In the genomic region with DNA sequence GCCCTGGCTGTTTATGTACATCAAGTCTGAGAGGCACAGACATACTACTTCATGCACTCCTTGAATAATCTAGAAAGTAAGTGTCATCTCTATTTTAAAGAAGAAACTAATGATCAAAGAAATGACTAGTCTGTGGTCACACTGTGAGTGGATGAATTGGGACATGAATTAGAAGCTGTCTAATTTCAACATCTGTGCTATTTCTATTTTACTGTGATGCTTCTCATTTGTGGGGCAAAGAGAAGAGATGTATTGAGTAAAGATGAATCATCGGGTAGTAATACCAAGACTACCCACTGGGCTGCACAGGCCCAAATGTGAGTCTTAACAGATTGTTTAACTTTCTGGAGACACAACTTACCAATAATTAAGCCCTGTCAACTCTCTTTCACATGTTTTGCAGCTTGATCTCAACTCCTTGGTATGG, we compare ENCODE assay signal across 7 cellular contexts. TPM values are rescaled to one million over a fixed set of nuclear protein-coding genes. Genes with fewer than 3 reads are reported as not detected.
A peak's percentile ranks its signal among the peaks of the same experiment; 100 is the strongest.
DNase-seq lines count a peak whose midpoint lies in the region; ATAC-seq, FAIRE-seq and TF ChIP-seq lines count a peak whose summit lies in the region.

No MANE protein-coding gene starts in this region.

- intact Hi-C loops in adrenal gland (cut with DNase I) = no loop called here

- H3K4me1 ChIP-seq in adrenal gland (replicated peaks in 1 of 2) = no peaks in the 10 kb centered on the region

- H3K4me3 ChIP-seq in bronchial epithelial cell (ENCODE audit: low read depth, low read length) (no peak overlapping the region), adrenal gland (no peak overlapping the region)

- 82 to 94% (median 93%) methylated on average over 1 of the region's 1 CpG for WGBS in adrenal gland, 4 donors

- TF ChIP-seq POLR2A in adrenal gland (IDR thresholded peaks at IDR 0.05) = no peak

- H3K9me3 ChIP-seq in adrenal gland (replicated peaks in 1 of 3) = no peaks in the 10 kb centered on the region

- no peak for FAIRE-seq in bronchial epithelial cell (lab: Jason Lieb, UNC)
- FAIRE-seq in urothelium cell line (lab: Jason Lieb, UNC) = no peak

- peak; percentile 57 for DNase-seq in GM13976 (ENCODE audit: low spot score)
- peak; percentile 62 for DNase-seq in HT1080 (ENCODE audit: low read depth)
- peak; percentile 65 for DNase-seq in bronchial epithelial cell (ENCODE audit: low read depth)
- DNase-seq in urothelium cell line (ENCODE audit: low spot score) = peak; percentile 12
- no peak for DNase-seq in NCI-H146 treated with DMSO at 0.1 percent for 48 hours (lab: John Stamatoyannopoulos, UW; ENCODE audit: unreplicated experiment)
- no peak for DNase-seq in adrenal gland

- H3K36me3 ChIP-seq in bronchial epithelial cell (ENCODE audit: control insufficient read depth, insufficient read depth, low read length) = peaks cover 3% of the 10 kb centered on the region
- H3K36me3 ChIP-seq in adrenal gland (replicated peaks in 1 of 2) = peaks cover 0 to 13% of the 10 kb centered on the region in 2 donors

- no peak overlapping the region for H3K27ac ChIP-seq in adrenal gland

- ATAC-seq in GM21619 (IDR thresholded peaks at IDR 0.05; ENCODE audit: unreplicated experiment) = peak; percentile 97

- TF ChIP-seq CTCF in GM13976 (IDR thresholded peaks at IDR 0.05; ENCODE audit: borderline replicate concordance, control extremely low read depth, extremely low read depth, insufficient read depth, missing control alignments) = no peak
- TF ChIP-seq CTCF in bronchial epithelial cell (IDR thresholded peaks at IDR 0.05; ENCODE audit: insufficient read depth, low read length, severe bottlenecking) = peak; percentile 39
- peak in 1 of 6 experiments; percentile 27 for TF ChIP-seq CTCF in adrenal gland (IDR thresholded peaks at IDR 0.05)

- H3K27me3 ChIP-seq in bronchial epithelial cell (ENCODE audit: control insufficient read depth, insufficient read depth, low read length) (no peaks in the 10 kb centered on the region), adrenal gland (no peaks in the 10 kb centered on the region)

- in situ Hi-C loops in GM13976 (cut with MboI; ENCODE audit: low sequenced_read_pairs, unreplicated experiment) = no loop called here

RNA-seq across cellular contexts. Expression of a gene that starts 42.4 kb away (rescaled TPM):
- total RNA-seq in HT1080 (2014; rRNA removed; shearing (Covaris generic)) = 41.8 and 49.4 TPM in 2 replicates
- 31.1 and 40.2 TPM in 2 replicates for polyA plus RNA-seq in HT1080 (2015; cell fraction: cytosol; rRNA removed)
- 34.3 and 43.8 TPM in 2 replicates for polyA plus RNA-seq in HT1080 (2015; cell fraction: nucleus; rRNA removed)
- total RNA-seq in bronchial epithelial cell = 70.0 and 72.1 TPM in 2 replicates
- 10 to 100 TPM; 18.2 to 45.8 (median 28.0) TPM for total RNA-seq in adrenal gland
- 10 to 100 TPM; 21.0 to 46.3 (median 34.7) TPM for polyA plus RNA-seq in adrenal gland

Comparison
In these comparisons a context has a peak if more than half of its experiments do, and no peak if none do; other contexts are left out.
1. DNase-seq: peak in GM13976 (single experiment), HT1080 (single experiment), bronchial epithelial cell (single experiment) and urothelium cell line (single experiment); none in NCI-H146 treated with DMSO at 0.1 percent for 48 hours (single experiment) and adrenal gland (0 of 7).